26 cellular contexts compared by ENCODE assay signal in the genomic region with DNA sequence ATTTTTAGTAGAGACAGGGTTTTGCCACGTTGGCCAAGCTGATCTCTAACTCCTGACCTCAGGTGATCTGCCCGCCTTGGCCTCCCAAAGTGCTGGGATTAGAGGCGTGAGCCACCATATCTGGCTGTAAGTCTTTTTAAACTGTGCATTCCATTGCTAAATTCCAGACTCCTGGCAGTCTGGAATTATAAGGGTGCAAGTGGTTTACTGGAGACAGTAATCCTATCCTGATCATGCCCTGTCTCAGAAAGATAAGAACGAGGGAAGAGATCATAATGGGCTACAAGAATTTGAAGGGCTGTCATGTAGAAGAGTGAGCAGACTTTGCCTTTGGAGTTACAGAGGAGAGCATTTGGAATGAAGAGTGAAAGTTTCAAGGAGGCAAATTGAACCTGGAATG.
"Had no signal": no experiment of that assay in that cellular context is flagged by ENCODE, and none has a peak within 500 bp of the region (broad histone marks: within the 10 kb centered on the region; RNA-seq: fewer than 3 reads in every experiment).

No MANE protein-coding gene starts in this region.

- H3K9ac ChIP-seq: parathyroid adenoma had no signal

- H3K4me1 ChIP-seq: esophagus squamous epithelium, heart right ventricle, lower lobe of right lung, parathyroid adenoma, thyroid gland had no signal

- H3K27me3 Mint-ChIP-seq: natural killer cell treated with Interleukin-12 subunit alpha and Interleukin-12 subunit beta and Interleukin-15 and Interleukin-18, amount 100 ng/mL, for 72 hours; type B pancreatic cell had no signal

- H3K27ac ChIP-seq: coronary artery, esophagus squamous epithelium, heart right ventricle, lower lobe of right lung, parathyroid adenoma, stomach, thyroid gland had no signal

- ATAC-seq: heart right ventricle; left ventricle myocardium superior; lower lobe of right lung; mucosa of descending colon; natural killer cell treated with Interleukin-12 subunit alpha and Interleukin-12 subunit beta and Interleukin-15 and Interleukin-18, amount 100 ng/mL, for 72 hours; sciatic nerve; stimulated activated effector memory CD8-positive, alpha-beta T cell treated with anti-CD3 and anti-CD28 coated beads, Interleukin-12 subunit alpha, Interleukin-12 subunit beta, amount 100 ng/mL, for 72 hours had no signal

- DNase-seq: dermis blood vessel endothelial cell; effector memory CD4-positive, alpha-beta T cell; esophagus squamous epithelium; foreskin melanocyte; glutamatergic neuron; heart right ventricle; hippocampal formation; left ventricle myocardium superior; lower lobe of right lung; mucosa of descending colon; naive B cell; stimulated activated CD4-positive, alpha-beta T cell treated with anti-CD3 and anti-CD28 coated beads, Interleukin-12 subunit alpha, Interleukin-12 subunit beta, amount 100 ng/mL, for 4 hours; stimulated activated CD4-positive, alpha-beta T cell treated with anti-CD3 and anti-CD28 coated beads, Interleukin-1b, Interleukin-23, amount 100 ng/mL, for 48 hours; stimulated activated CD4-positive, alpha-beta T cell treated with anti-CD3 and anti-CD28 coated beads, Interleukin-4, amount 100 ng/mL, for 24 hours; stimulated activated naive CD4-positive, alpha-beta T cell treated with Interleukin-2 at 50 U/mL for 16 hours; stomach; thyroid gland had no signal

- H2AFZ ChIP-seq: parathyroid adenoma had no signal

- H3K27ac Mint-ChIP-seq: naive B cell; progenitor cell of endocrine pancreas; stimulated activated effector memory CD8-positive, alpha-beta T cell treated with anti-CD3 and anti-CD28 coated beads, Interleukin-12 subunit alpha, Interleukin-12 subunit beta, amount 100 ng/mL, for 72 hours; type B pancreatic cell had no signal

- H3K4me1 Mint-ChIP-seq: stimulated activated effector memory CD8-positive, alpha-beta T cell treated with anti-CD3 and anti-CD28 coated beads, Interleukin-12 subunit alpha, Interleukin-12 subunit beta, amount 100 ng/mL, for 72 hours had no signal

- H3K9me3 ChIP-seq: esophagus squamous epithelium, heart right ventricle, lower lobe of right lung, mucosa of descending colon, stomach, thyroid gland had no signal

- H3K36me3 Mint-ChIP-seq: naive B cell; natural killer cell treated with Interleukin-12 subunit alpha and Interleukin-12 subunit beta and Interleukin-15 and Interleukin-18, amount 100 ng/mL, for 72 hours; stimulated activated effector memory CD8-positive, alpha-beta T cell treated with anti-CD3 and anti-CD28 coated beads, Interleukin-12 subunit alpha, Interleukin-12 subunit beta, amount 100 ng/mL, for 72 hours; type B pancreatic cell had no signal

- H3K4me3 ChIP-seq: coronary artery, esophagus squamous epithelium, heart right ventricle, lower lobe of right lung, mucosa of descending colon, smooth muscle cell, stomach, thyroid gland had no signal

- H3K27me3 ChIP-seq: thyroid gland had no signal

- H3K4me2 ChIP-seq: smooth muscle cell had no signal

- H3K9me3 Mint-ChIP-seq: naive B cell; natural killer cell treated with Interleukin-12 subunit alpha and Interleukin-12 subunit beta and Interleukin-15 and Interleukin-18, amount 100 ng/mL, for 72 hours; neural crest cell; stimulated activated effector memory CD8-positive, alpha-beta T cell treated with anti-CD3 and anti-CD28 coated beads, Interleukin-12 subunit alpha, Interleukin-12 subunit beta, amount 100 ng/mL, for 72 hours; type B pancreatic cell had no signal

- H3K79me2 ChIP-seq: parathyroid adenoma had no signal

- H3K36me3 ChIP-seq: esophagus squamous epithelium, heart right ventricle, lower lobe of right lung, stomach, thyroid gland had no signal

- H3K4me3 Mint-ChIP-seq: naive B cell; natural killer cell treated with Interleukin-12 subunit alpha and Interleukin-12 subunit beta and Interleukin-15 and Interleukin-18, amount 100 ng/mL, for 72 hours; neural crest cell; stimulated activated effector memory CD8-positive, alpha-beta T cell treated with anti-CD3 and anti-CD28 coated beads, Interleukin-12 subunit alpha, Interleukin-12 subunit beta, amount 100 ng/mL, for 72 hours; type B pancreatic cell had no signal
